In the genomic region with DNA sequence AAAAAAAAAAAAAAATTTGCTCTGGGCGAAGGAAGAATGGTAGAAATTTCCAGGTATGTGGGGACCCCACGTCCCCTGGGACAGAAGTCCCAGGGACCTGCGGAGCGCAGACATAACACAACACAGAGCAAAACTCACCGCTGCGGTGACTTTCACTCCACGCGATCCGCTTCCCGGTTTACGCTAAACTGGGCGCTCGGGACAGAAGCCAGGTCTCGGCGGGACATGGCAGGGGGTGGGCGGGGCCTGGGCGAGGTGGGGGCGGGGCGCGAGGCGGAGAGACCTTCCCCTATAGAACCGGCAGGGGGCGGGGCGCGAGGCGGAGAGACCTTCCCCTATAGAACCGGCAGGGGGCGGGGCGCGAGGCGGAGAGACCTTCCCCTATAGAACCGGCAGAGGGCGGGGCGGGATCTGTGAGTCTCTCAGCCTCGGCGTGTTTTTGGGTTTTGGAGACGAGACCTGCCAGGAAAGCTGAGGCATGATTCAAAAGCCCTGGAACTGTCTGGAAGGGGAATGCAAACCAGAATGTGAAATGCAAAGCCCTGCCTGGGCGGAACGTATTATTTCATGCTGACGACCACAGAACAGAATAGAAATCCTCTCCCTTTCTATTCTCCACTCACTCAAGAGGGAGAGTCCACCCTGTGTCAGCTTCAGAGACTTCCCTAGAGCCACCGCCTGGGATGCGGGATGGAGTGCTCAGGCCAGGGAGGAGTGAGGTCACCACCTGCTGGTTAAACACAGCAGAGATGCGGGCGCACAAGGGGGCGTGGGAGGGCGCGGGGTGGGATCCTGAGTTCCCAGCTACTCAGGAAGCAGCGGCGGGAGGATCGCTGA, we compare ENCODE assay signal across 8 cellular contexts. TPM values are rescaled to one million over a fixed set of nuclear protein-coding genes. Genes with fewer than 3 reads are reported as not detected.
DNase-seq lines count a peak whose midpoint lies in the region; ATAC-seq lines count a peak whose summit lies in the region.

No MANE protein-coding gene starts in this region.

- DNase-seq in Caki2 (ENCODE audit: low read depth), result peak; percentile 75
- peak; percentile 76 for DNase-seq in NCI-H1048 (lab: John Stamatoyannopoulos, UW)
- DNase-seq in activated CD4-positive, alpha-beta T cell treated with anti-CD3 and anti-CD28 coated beads for 4 hours, result peak; percentile 72 to 78
- DNase-seq in cerebellum (ENCODE audit: low spot score), result peak; percentile 78
- DNase-seq in kidney tubule cell (ENCODE audit: low spot score), result peak; percentile 69
- peak; percentile 52 to 63 for DNase-seq in stimulated activated CD4-positive, alpha-beta T cell treated with anti-CD3 and anti-CD28 coated beads, Interleukin-15, amount 100 ng/mL, for 1 hour (ENCODE audit: low read depth in 1 of 2, low spot score in 1 of 2)
- no peak for DNase-seq in NCI-H510A (lab: John Stamatoyannopoulos, UW)

- in situ Hi-C loops in Caki2 (cut with HindIII; ENCODE audit: low pct_unique_long_range_greater_than_20kb, low sequenced_read_pairs), result no loop called here

- ATAC-seq in HG02610 (IDR thresholded peaks at IDR 0.05; ENCODE audit: unreplicated experiment), result no peak

RNA-seq across cellular contexts. Expression of gene ERVV-1, which starts 20.2 kb away (rescaled TPM):
- total RNA-seq in Caki2 (2014; rRNA removed; shearing (Covaris generic); ENCODE audit: low replicate concordance), result not detected in 2 replicates
- total RNA-seq in cerebellum, result not detected

RNA-seq across cellular contexts. Expression of gene ZNF816, which starts 30.9 kb away (rescaled TPM):
- total RNA-seq in Caki2 (2014; rRNA removed; shearing (Covaris generic); ENCODE audit: low replicate concordance), result 10.0 and 15.9 TPM in 2 replicates
- total RNA-seq in cerebellum, result 8.9 TPM

RNA-seq across cellular contexts. Expression of gene ERVV-2, which starts 51.0 kb away (rescaled TPM):
- not detected in 2 replicates for total RNA-seq in Caki2 (2014; rRNA removed; shearing (Covaris generic); ENCODE audit: low replicate concordance)
- not detected for total RNA-seq in cerebellum
